ENCODE assay signal across 33 cellular contexts in genomic region chr20:3858689-3859088, GRCh38. TPM values are rescaled to one million over a fixed set of nuclear protein-coding genes. Genes with fewer than 3 reads are reported as not detected.
DNase-seq lines count a peak whose midpoint lies in the region; ATAC-seq, FAIRE-seq and TF ChIP-seq lines count a peak whose summit lies in the region.
"Had no signal": no experiment of that assay in that cellular context is flagged by ENCODE, and none has a peak within 500 bp of the region (broad histone marks: within the 10 kb centered on the region; RNA-seq: fewer than 3 reads in every experiment).

No MANE protein-coding gene starts in this region.

- no peaks in the 10 kb centered on the region for H3K9me3 Mint-ChIP-seq in T-helper 2 cell treated with Interferon-gamma antibody and Interleukin-4, amounts not matched to agents 5 μg/mL and 100 μg/mL, for 36 hours
- H3K9me3 Mint-ChIP-seq: CD4-positive, alpha-beta memory T cell; CD4-positive, alpha-beta T cell; CD4-positive, CD25-positive, alpha-beta regulatory T cell; CD8-positive, alpha-beta memory T cell; CD8-positive, alpha-beta T cell had no signal

- H3K4me3 ChIP-seq in HepG2 (replicated peaks in 1 of 3; ENCODE audit: insufficient read depth in 1 of 3, low read depth in 2 of 3, low read length in 3 of 3) (no peak overlapping the region), right lobe of liver (no peak overlapping the region)
- H3K4me3 ChIP-seq: A549; BLaER1; BLaER1 treated with 17β-estradiol and CSF1 and Interleukin-3, amounts not matched to agents 10 nM and 100 nM had no signal

- TF ChIP-seq EP300 in HepG2 (IDR thresholded peaks at IDR 0.05; ENCODE audit: low read depth in 2 of 2, low read length in 2 of 2) (no peak), HepG2 (CRISPR knock-in tag; IDR thresholded peaks at IDR 0.05; ENCODE audit: borderline replicate concordance) (no peak)

- 96% methylated on average over 6 of the region's 6 CpGs for WGBS in HepG2 (ENCODE audit: low lambda C conversion rate)
- 93% methylated on average over 6 of the region's 6 CpGs for WGBS in right lobe of liver (ENCODE audit: insufficient coverage, low coverage, low lambda C conversion rate, missing lambda C conversion rate)

- H3K4me1 ChIP-seq in HepG2 (ENCODE audit: insufficient read depth, low read length) (peaks cover 20% of the 10 kb centered on the region), right lobe of liver (peaks cover 0 to 5% (median 0%) of the 10 kb centered on the region in 4 donors)
- H3K4me1 ChIP-seq: BE2C had no signal

- H3K27ac Mint-ChIP-seq in T-helper 2 cell treated with Interferon-gamma antibody and Interleukin-4, amounts not matched to agents 5 μg/mL and 100 μg/mL, for 36 hours: peak overlapping the region; percentile 26
- H3K27ac Mint-ChIP-seq: B cell; CD4-positive, alpha-beta T cell; CD4-positive, CD25-positive, alpha-beta regulatory T cell; CD8-positive, alpha-beta T cell had no signal

- TF ChIP-seq POLR2A in HepG2 (IDR thresholded peaks at IDR 0.05; ENCODE audit: insufficient read depth in 1 of 2, low read depth in 2 of 2, low read length in 2 of 2) (no peak), right lobe of liver (IDR thresholded peaks at IDR 0.05) (no peak)

- TF ChIP-seq CTCF in HepG2 (CRISPR knock-in tag; IDR thresholded peaks at IDR 0.05) (no peak), right lobe of liver (IDR thresholded peaks at IDR 0.05) (no peak)

- in situ Hi-C loops in HepG2 (cut with HindIII; ENCODE audit: extremely low pct_ligation_motif_present, low pct_unique_long_range_greater_than_20kb): no loop called here

- H3K27me3 Mint-ChIP-seq in T-helper 2 cell treated with Interferon-gamma antibody and Interleukin-4, amounts not matched to agents 5 μg/mL and 100 μg/mL, for 36 hours (ENCODE audit: low read depth): no peaks in the 10 kb centered on the region
- H3K27me3 Mint-ChIP-seq: B cell; CD4-positive, alpha-beta memory T cell; CD4-positive, alpha-beta T cell; CD4-positive, CD25-positive, alpha-beta regulatory T cell; CD8-positive, alpha-beta memory T cell had no signal

- H3K9ac ChIP-seq in HepG2 (ENCODE audit: insufficient read depth, low read depth, low read length): no peak overlapping the region

- FAIRE-seq in HepG2 (lab: Jason Lieb, UNC): no peak
- FAIRE-seq: A204.1, A549, D721Med had no signal

- no TSS peak for BruUV-seq in HepG2 (replicated peaks; lab: Mats Ljungman, UMichigan)

- no peaks in the 10 kb centered on the region for H4K20me1 ChIP-seq in HepG2 (ENCODE audit: insufficient read depth, low read length)

- H3K27ac ChIP-seq in HepG2 (ENCODE audit: extremely low read length, insufficient read depth, low read length) (no peak overlapping the region), right lobe of liver (no peak overlapping the region)
- H3K27ac ChIP-seq: 22Rv1, A549, BLaER1, C4-2B had no signal

- no peak overlapping the region for H3K4me3 Mint-ChIP-seq in T-helper 2 cell treated with Interferon-gamma antibody and Interleukin-4, amounts not matched to agents 5 μg/mL and 100 μg/mL, for 36 hours
- H3K4me3 Mint-ChIP-seq: B cell; CD14-positive monocyte; CD4-positive, alpha-beta memory T cell; CD4-positive, alpha-beta T cell; CD4-positive, CD25-positive, alpha-beta regulatory T cell; CD8-positive, alpha-beta memory T cell; CD8-positive, alpha-beta T cell had no signal

- peaks cover 54% of the 10 kb centered on the region for H3K36me3 Mint-ChIP-seq in T-helper 2 cell treated with Interferon-gamma antibody and Interleukin-4, amounts not matched to agents 5 μg/mL and 100 μg/mL, for 36 hours (ENCODE audit: low read depth)

- intact Hi-C loops in HepG2 (cut with micrococcal nuclease; ENCODE audit: unreplicated experiment): no loop called here
- intact Hi-C loops in right lobe of liver (cut with DNase I): no loop called here

- H3K4me2 ChIP-seq in HepG2 (ENCODE audit: low read depth, low read length): no peak overlapping the region
- H3K4me2 ChIP-seq: A549; BLaER1 treated with 17β-estradiol and CSF1 and Interleukin-3, amounts not matched to agents 10 nM and 100 nM had no signal

- H3K36me3 ChIP-seq in HepG2 (replicated peaks in 1 of 2; ENCODE audit: control insufficient read depth in 1 of 2, insufficient read depth in 2 of 2, low read length in 2 of 2) (peaks cover 43 to 57% of the 10 kb centered on the region in 2 experiments), right lobe of liver (peaks cover 9 to 81% (median 31%) of the 10 kb centered on the region in 4 donors)

- DNase-seq in T-helper 2 cell treated with Interferon-gamma antibody and Interleukin-4, amounts not matched to agents 5 μg/mL and 100 μg/mL, for 36 hours (ENCODE audit: low spot score): no peak
- DNase-seq in T-helper 2 cell (no peak), HepG2 (ENCODE audit: low spot score) (no peak), right lobe of liver (no peak)
- DNase-seq: 8988T; ACHN; AML-193; BE2C; C1 segment of cervical spinal cord; Caco-2; Calu3; CD4-positive, alpha-beta memory T cell; CD4-positive, alpha-beta T cell; CD4-positive, CD25-positive, alpha-beta regulatory T cell; CD8-positive, alpha-beta memory T cell; CD8-positive, alpha-beta T cell; COR-L47; DMS 273 treated with DMSO at 0.1 percent for 48 hours; DMS153; DMS53; DMS79; DMS79 treated with DMSO at 0.1 percent for 48 hours; DND-41; EL had no signal

- no peak for ATAC-seq in HepG2
- no peak for ATAC-seq in right lobe of liver
- ATAC-seq: A549; CD8-positive, alpha-beta T cell had no signal

- H3K9me3 ChIP-seq in HepG2 (ENCODE audit: low read length) (no peaks in the 10 kb centered on the region), right lobe of liver (no peaks in the 10 kb centered on the region)
- H3K9me3 ChIP-seq: BE2C had no signal

- no peaks in the 10 kb centered on the region for H3K79me2 ChIP-seq in HepG2 (ENCODE audit: insufficient read depth, low read length)

- H3K4me1 Mint-ChIP-seq in T-helper 2 cell treated with Interferon-gamma antibody and Interleukin-4, amounts not matched to agents 5 μg/mL and 100 μg/mL, for 36 hours (ENCODE audit: low read depth): peaks cover 6% of the 10 kb centered on the region

- POLR2A ChIA-PET in HepG2 (lab: Yijun Ruan, JAX): interaction anchor here (0.7 to 1.1 kb wide), 6 partner anchors 9 to 394 kb away, joined by 3 to 4 read pairs (median 4); partner anchors contain the start of genes AP5S1 and CENPB

- TF ChIP-seq RAD21 in HepG2 (CRISPR knock-in tag; IDR thresholded peaks at IDR 0.05): no peak

- no peak overlapping the region for H2AFZ ChIP-seq in HepG2 (ENCODE audit: low read length)

- CTCF ChIA-PET in HepG2 (lab: Yijun Ruan, JAX; ENCODE audit: low intra/inter-chr PET ratio, low total read pairs): no interaction called here

- H3K27me3 ChIP-seq in HepG2 (ENCODE audit: control insufficient read depth in 1 of 2, insufficient read depth in 2 of 2, low read length in 2 of 2) (no peaks in the 10 kb centered on the region), right lobe of liver (no peaks in the 10 kb centered on the region)
- H3K27me3 ChIP-seq: BE2C; BLaER1; BLaER1 treated with 17β-estradiol and CSF1 and Interleukin-3, amounts not matched to agents 10 nM and 100 nM had no signal

RNA-seq across cellular contexts. Expression of gene MAVS, which starts 12.1 kb away (rescaled TPM):
- total RNA-seq in HepG2 (2016; rRNA removed; fragmentation: Illumina TruSeq; extraction: Trizol) (36.6 and 44.4 TPM in 2 replicates), right lobe of liver (10 to 100 TPM; 10.1 to 20.4 (median 17.0) TPM)
- total RNA-seq in HepG2 (2016; cell fraction: cytosol; rRNA removed; fragmentation: Illumina TruSeq; extraction: Trizol; ENCODE audit: low read depth): 4.7 and 5.3 TPM in 2 replicates
- 37.6 and 37.9 TPM in 2 replicates for total RNA-seq in HepG2 (2016; cell fraction: insoluble cytoplasmic fraction; rRNA removed; fragmentation: Illumina TruSeq; extraction: Trizol)
- 17.4 and 17.9 TPM in 2 replicates for total RNA-seq in HepG2 (2016; cell fraction: membrane; rRNA removed; fragmentation: Illumina TruSeq; extraction: Trizol)
- 23.6 and 27.3 TPM in 2 replicates for total RNA-seq in HepG2 (2016; cell fraction: nucleus; rRNA removed; fragmentation: Illumina TruSeq; extraction: Trizol)
- 27.3 and 27.8 TPM in 2 replicates for polyA plus RNA-seq in HepG2 (2011; rRNA removed)
- 15.7 and 16.8 TPM in 2 replicates for polyA plus RNA-seq in HepG2 (2011; cell fraction: cytosol; rRNA removed)
- 36.4 and 42.5 TPM in 2 replicates for polyA plus RNA-seq in HepG2 (2011; cell fraction: nucleus; rRNA removed)
- polyA plus RNA-seq in HepG2 (2012): 18.3 and 22.8 TPM in 2 replicates
- polyA plus RNA-seq in HepG2 (2016; cell fraction: cytosol; fragmentation: Illumina TruSeq; extraction: Trizol; ENCODE audit: low read depth): 2.6 TPM in 2 replicates
- 25.4 and 30.9 TPM in 2 replicates for polyA plus RNA-seq in HepG2 (2016; cell fraction: insoluble cytoplasmic fraction; fragmentation: Illumina TruSeq; extraction: Trizol; ENCODE audit: low read depth)
- polyA plus RNA-seq in HepG2 (2016; cell fraction: membrane; fragmentation: Illumina TruSeq; extraction: Trizol; ENCODE audit: low read depth): 6.2 and 7.0 TPM in 2 replicates
- polyA plus RNA-seq in HepG2 (2016; cell fraction: nucleus; fragmentation: Illumina TruSeq; extraction: Trizol; ENCODE audit: insufficient read depth, low read depth): 35.3 and 39.8 TPM in 2 replicates
- 25.5 and 99.2 TPM in 2 replicates for polyA minus RNA-seq in HepG2 (2011; rRNA and poly(A)+ RNA removed; ENCODE audit: low replicate concordance)
- 36.0 and 39.4 TPM in 2 replicates for polyA minus RNA-seq in HepG2 (2011; cell fraction: cytosol; rRNA and poly(A)+ RNA removed)
- 27.7 and 33.1 TPM in 2 replicates for polyA minus RNA-seq in HepG2 (2011; cell fraction: nucleus; rRNA and poly(A)+ RNA removed)

RNA-seq across cellular contexts. Expression of gene PANK2, which starts 30.5 kb away (rescaled TPM):
- total RNA-seq in HepG2 (2016; rRNA removed; fragmentation: Illumina TruSeq; extraction: Trizol) (123 and 127 TPM in 2 replicates), right lobe of liver (10 to 100 TPM; 13.0 to 17.8 (median 13.8) TPM)
- total RNA-seq in HepG2 (2016; cell fraction: cytosol; rRNA removed; fragmentation: Illumina TruSeq; extraction: Trizol; ENCODE audit: low read depth): 91.5 and 107 TPM in 2 replicates
- total RNA-seq in HepG2 (2016; cell fraction: insoluble cytoplasmic fraction; rRNA removed; fragmentation: Illumina TruSeq; extraction: Trizol): 126 TPM in 2 replicates
- total RNA-seq in HepG2 (2016; cell fraction: membrane; rRNA removed; fragmentation: Illumina TruSeq; extraction: Trizol): 107 and 121 TPM in 2 replicates
- total RNA-seq in HepG2 (2016; cell fraction: nucleus; rRNA removed; fragmentation: Illumina TruSeq; extraction: Trizol): 89.8 and 90.2 TPM in 2 replicates
- polyA plus RNA-seq in HepG2 (2011; rRNA removed): 31.2 and 39.2 TPM in 2 replicates
- polyA plus RNA-seq in HepG2 (2011; cell fraction: cytosol; rRNA removed): 23.0 and 31.7 TPM in 2 replicates
- polyA plus RNA-seq in HepG2 (2011; cell fraction: nucleus; rRNA removed): 41.6 and 42.6 TPM in 2 replicates
- polyA plus RNA-seq in HepG2 (2012): 57.3 and 61.8 TPM in 2 replicates
- 37.8 and 43.1 TPM in 2 replicates for polyA plus RNA-seq in HepG2 (2016; cell fraction: cytosol; fragmentation: Illumina TruSeq; extraction: Trizol; ENCODE audit: low read depth)
- 105 and 120 TPM in 2 replicates for polyA plus RNA-seq in HepG2 (2016; cell fraction: insoluble cytoplasmic fraction; fragmentation: Illumina TruSeq; extraction: Trizol; ENCODE audit: low read depth)
- polyA plus RNA-seq in HepG2 (2016; cell fraction: membrane; fragmentation: Illumina TruSeq; extraction: Trizol; ENCODE audit: low read depth): 70.7 and 71.1 TPM in 2 replicates
- polyA plus RNA-seq in HepG2 (2016; cell fraction: nucleus; fragmentation: Illumina TruSeq; extraction: Trizol; ENCODE audit: insufficient read depth, low read depth): 77.9 and 84.3 TPM in 2 replicates
- 24.2 and 40.6 TPM in 2 replicates for polyA minus RNA-seq in HepG2 (2011; rRNA and poly(A)+ RNA removed; ENCODE audit: low replicate concordance)
- polyA minus RNA-seq in HepG2 (2011; cell fraction: cytosol; rRNA and poly(A)+ RNA removed): 23.3 and 28.9 TPM in 2 replicates
- polyA minus RNA-seq in HepG2 (2011; cell fraction: nucleus; rRNA and poly(A)+ RNA removed): 83.4 and 101 TPM in 2 replicates

RNA-seq across cellular contexts. Expression of gene AP5S1, which starts 38.3 kb away (rescaled TPM):
- total RNA-seq in HepG2 (2016; rRNA removed; fragmentation: Illumina TruSeq; extraction: Trizol) (23.2 and 23.7 TPM in 2 replicates), right lobe of liver (10 to 100 TPM in 3 of 6 experiments, 1 to 10 TPM in 3; 7.7 to 16.1 (median 9.5) TPM)
- 6.5 and 6.6 TPM in 2 replicates for total RNA-seq in HepG2 (2016; cell fraction: cytosol; rRNA removed; fragmentation: Illumina TruSeq; extraction: Trizol; ENCODE audit: low read depth)
- total RNA-seq in HepG2 (2016; cell fraction: insoluble cytoplasmic fraction; rRNA removed; fragmentation: Illumina TruSeq; extraction: Trizol): 20.8 and 26.3 TPM in 2 replicates
- 15.6 and 19.4 TPM in 2 replicates for total RNA-seq in HepG2 (2016; cell fraction: membrane; rRNA removed; fragmentation: Illumina TruSeq; extraction: Trizol)
- 14.1 and 15.3 TPM in 2 replicates for total RNA-seq in HepG2 (2016; cell fraction: nucleus; rRNA removed; fragmentation: Illumina TruSeq; extraction: Trizol)
- polyA plus RNA-seq in HepG2 (2011; rRNA removed): 7.9 and 9.1 TPM in 2 replicates
- 6.7 and 9.3 TPM in 2 replicates for polyA plus RNA-seq in HepG2 (2011; cell fraction: cytosol; rRNA removed)
- polyA plus RNA-seq in HepG2 (2011; cell fraction: nucleus; rRNA removed): 13.1 and 17.4 TPM in 2 replicates
- 6.2 and 7.2 TPM in 2 replicates for polyA plus RNA-seq in HepG2 (2012)
- 6.5 and 8.5 TPM in 2 replicates for polyA plus RNA-seq in HepG2 (2016; cell fraction: cytosol; fragmentation: Illumina TruSeq; extraction: Trizol; ENCODE audit: low read depth)
- polyA plus RNA-seq in HepG2 (2016; cell fraction: insoluble cytoplasmic fraction; fragmentation: Illumina TruSeq; extraction: Trizol; ENCODE audit: low read depth): 20.4 and 21.3 TPM in 2 replicates
- 13.2 and 17.0 TPM in 2 replicates for polyA plus RNA-seq in HepG2 (2016; cell fraction: membrane; fragmentation: Illumina TruSeq; extraction: Trizol; ENCODE audit: low read depth)
- polyA plus RNA-seq in HepG2 (2016; cell fraction: nucleus; fragmentation: Illumina TruSeq; extraction: Trizol; ENCODE audit: insufficient read depth, low read depth): 18.0 and 19.1 TPM in 2 replicates
- polyA minus RNA-seq in HepG2 (2011; rRNA and poly(A)+ RNA removed; ENCODE audit: low replicate concordance): 15.2 and 46.1 TPM in 2 replicates
- 8.3 and 11.6 TPM in 2 replicates for polyA minus RNA-seq in HepG2 (2011; cell fraction: cytosol; rRNA and poly(A)+ RNA removed)
- 23.7 and 26.3 TPM in 2 replicates for polyA minus RNA-seq in HepG2 (2011; cell fraction: nucleus; rRNA and poly(A)+ RNA removed)
